15 cellular contexts compared by ENCODE assay signal in genomic region chr10:132410779-132411532, GRCh38. TPM values are rescaled to one million over a fixed set of nuclear protein-coding genes. Genes with fewer than 3 reads are reported as not detected.
DNase-seq lines count a peak whose midpoint lies in the region; TF ChIP-seq lines count a peak whose summit lies in the region.
"Had no signal": no experiment of that assay in that cellular context is flagged by ENCODE, and none has a peak within 500 bp of the region (broad histone marks: within the 10 kb centered on the region; RNA-seq: fewer than 3 reads in every experiment).

No MANE protein-coding gene starts in this region.

- TF ChIP-seq CTCF in Peyer's patch (IDR thresholded peaks at IDR 0.05) (no peak), dorsolateral prefrontal cortex (IDR thresholded peaks at IDR 0.05 in 54 of 56, conservative IDR thresholded peaks at IDR 0.05 in 2 of 56; ENCODE audit: low read depth in 1 of 56, partially characterized antibody in 56 of 56) (no peak), Calu3 (IDR thresholded peaks at IDR 0.05; ENCODE audit: unreplicated experiment) (no peak)

- H3K36me3 ChIP-seq in Peyer's patch: peaks cover 0 to 10% (median 0%) of the 10 kb centered on the region in 3 donors
- peaks cover 10% of the 10 kb centered on the region for H3K36me3 ChIP-seq in mucosa of stomach (ENCODE audit: control insufficient read depth, insufficient read depth, low read length)

- peaks cover 40% of the 10 kb centered on the region for H3K36me3 Mint-ChIP-seq in Calu3 (ENCODE audit: insufficient read depth, unreplicated experiment)
- H3K36me3 Mint-ChIP-seq in activated T-helper 1 cell treated with anti-CD3 and anti-CD28 coated beads, Interleukin-12 subunit alpha, Interleukin-12 subunit beta, Interleukin-2, Interleukin-4 antibody, amounts not matched to agents 30 ng/mL and 10 ng/mL and 1 ng/mL, durations not matched to agents 14 hours and 24 hours and 36 hours (ENCODE audit: low read depth): peaks cover 6% of the 10 kb centered on the region

- DNase-seq in Peyer's patch: no peak
- no peak for DNase-seq in dorsolateral prefrontal cortex
- no peak for DNase-seq in Calu3
- no peak for DNase-seq in activated T-helper 1 cell treated with anti-CD3 and anti-CD28 coated beads, Interleukin-12 subunit alpha, Interleukin-12 subunit beta, Interleukin-2, Interleukin-4 antibody, amounts not matched to agents 30 ng/mL and 10 ng/mL and 1 ng/mL, durations not matched to agents 14 hours and 24 hours and 36 hours (ENCODE audit: low spot score)
- DNase-seq in NCI-H1436 (lab: John Stamatoyannopoulos, UW): no peak
- DNase-seq in iPS-NIHi7 (ENCODE audit: extremely low spot score): no peak
- DNase-seq: activated CD4-positive, alpha-beta T cell treated with anti-CD3 and anti-CD28 coated beads, Interleukin-2, amount 10 ng/mL, durations not matched to agents 24 days and 14 days; CD8-positive, alpha-beta T cell; NCI-H2081 treated with DMSO at 0.1 percent for 48 hours had no signal

- BruUV-seq in Calu3 (replicated peaks; lab: Mats Ljungman, UMichigan): no TSS peak

- H3K4me3 ChIP-seq in Peyer's patch (no peak overlapping the region), dorsolateral prefrontal cortex (peak overlapping the region in 5 of 59 donors; percentile 12 to 28 (median 19)), mucosa of stomach (ENCODE audit: low read length) (no peak overlapping the region)

- peak overlapping the region; percentile 55 for H3K9ac ChIP-seq in mucosa of stomach (ENCODE audit: low read length)

- no peaks in the 10 kb centered on the region for H3K27me3 ChIP-seq in Peyer's patch
- no peaks in the 10 kb centered on the region for H3K27me3 ChIP-seq in dorsolateral prefrontal cortex
- no peaks in the 10 kb centered on the region for H3K27me3 ChIP-seq in mucosa of stomach (ENCODE audit: control insufficient read depth, insufficient read depth, low read length)

- H3K4me3 Mint-ChIP-seq in Calu3 (ENCODE audit: low read depth, unreplicated experiment): no peak overlapping the region
- H3K4me3 Mint-ChIP-seq in activated T-helper 1 cell treated with anti-CD3 and anti-CD28 coated beads, Interleukin-12 subunit alpha, Interleukin-12 subunit beta, Interleukin-2, Interleukin-4 antibody, amounts not matched to agents 30 ng/mL and 10 ng/mL and 1 ng/mL, durations not matched to agents 14 hours and 24 hours and 36 hours: no peak overlapping the region
- H3K4me3 Mint-ChIP-seq: activated CD4-positive, alpha-beta T cell treated with anti-CD3 and anti-CD28 coated beads, Interleukin-2, amount 10 ng/mL, durations not matched to agents 24 days and 14 days; CD8-positive, alpha-beta T cell; central memory CD8-positive, alpha-beta T cell; neural crest cell; T-helper 1 cell treated with Interleukin-12 subunit alpha and Interleukin-12 subunit beta and Interleukin-4 antibody, amounts not matched to agents 30 μg/mL and 1 μg/mL, for 36 hours had no signal

- no peak overlapping the region for H3K27ac Mint-ChIP-seq in Calu3 (ENCODE audit: unreplicated experiment)
- no peak overlapping the region for H3K27ac Mint-ChIP-seq in activated T-helper 1 cell treated with anti-CD3 and anti-CD28 coated beads, Interleukin-12 subunit alpha, Interleukin-12 subunit beta, Interleukin-2, Interleukin-4 antibody, amounts not matched to agents 30 ng/mL and 10 ng/mL and 1 ng/mL, durations not matched to agents 14 hours and 24 hours and 36 hours
- H3K27ac Mint-ChIP-seq: activated CD4-positive, alpha-beta T cell treated with anti-CD3 and anti-CD28 coated beads, Interleukin-2, amount 10 ng/mL, durations not matched to agents 24 days and 14 days; activated T-helper 2 cell treated with anti-CD3 and anti-CD28 coated beads, Interferon-gamma antibody, Interleukin-2, Interleukin-4, amounts not matched to agents 10 μg/mL and 5 μg/mL and 100 μg/mL, durations not matched to agents 14 hours and 24 hours and 36 hours; CD8-positive, alpha-beta T cell; T-helper 1 cell treated with Interleukin-12 subunit alpha and Interleukin-12 subunit beta and Interleukin-4 antibody, amounts not matched to agents 30 μg/mL and 1 μg/mL, for 36 hours had no signal

- CTCF ChIA-PET in Calu3 (lab: Charles Lee): no interaction called here

- H3K27me3 Mint-ChIP-seq in Calu3 (ENCODE audit: unreplicated experiment): no peaks in the 10 kb centered on the region
- no peaks in the 10 kb centered on the region for H3K27me3 Mint-ChIP-seq in activated T-helper 1 cell treated with anti-CD3 and anti-CD28 coated beads, Interleukin-12 subunit alpha, Interleukin-12 subunit beta, Interleukin-2, Interleukin-4 antibody, amounts not matched to agents 30 ng/mL and 10 ng/mL and 1 ng/mL, durations not matched to agents 14 hours and 24 hours and 36 hours (ENCODE audit: insufficient read depth)
- H3K27me3 Mint-ChIP-seq: activated CD4-positive, alpha-beta T cell treated with anti-CD3 and anti-CD28 coated beads, Interleukin-2, amount 10 ng/mL, durations not matched to agents 24 days and 14 days; central memory CD8-positive, alpha-beta T cell had no signal

- TF ChIP-seq POLR2A in Peyer's patch (IDR thresholded peaks at IDR 0.05): no peak

- intact Hi-C loops in dorsolateral prefrontal cortex (cut with DNase I) (no loop called here), Calu3 (cut with micrococcal nuclease; ENCODE audit: unreplicated experiment) (no loop called here)
- intact Hi-C loops in activated T-helper 1 cell treated with anti-CD3 and anti-CD28 coated beads, Interleukin-12 subunit alpha, Interleukin-12 subunit beta, Interleukin-2, Interleukin-4 antibody, amounts not matched to agents 30 ng/mL and 10 ng/mL and 1 ng/mL, durations not matched to agents 14 hours and 24 hours and 36 hours (cut with micrococcal nuclease): no loop called here

- peaks cover 12 to 55% (median 17%) of the 10 kb centered on the region in 4 donors for H3K4me1 ChIP-seq in Peyer's patch
- peaks cover 86% of the 10 kb centered on the region for H3K4me1 ChIP-seq in mucosa of stomach (ENCODE audit: control insufficient read depth, insufficient read depth, low read length)

- no peaks in the 10 kb centered on the region for H3K4me1 Mint-ChIP-seq in Calu3 (ENCODE audit: low read depth, unreplicated experiment)
- H3K4me1 Mint-ChIP-seq in activated T-helper 1 cell treated with anti-CD3 and anti-CD28 coated beads, Interleukin-12 subunit alpha, Interleukin-12 subunit beta, Interleukin-2, Interleukin-4 antibody, amounts not matched to agents 30 ng/mL and 10 ng/mL and 1 ng/mL, durations not matched to agents 14 hours and 24 hours and 36 hours (ENCODE audit: low read depth): no peaks in the 10 kb centered on the region
- H3K4me1 Mint-ChIP-seq: activated CD4-positive, alpha-beta T cell treated with anti-CD3 and anti-CD28 coated beads, Interleukin-2, amount 10 ng/mL, durations not matched to agents 24 days and 14 days had no signal

- H3K9me3 ChIP-seq in Peyer's patch (no peaks in the 10 kb centered on the region), mucosa of stomach (ENCODE audit: control insufficient read depth, low read length) (no peaks in the 10 kb centered on the region)

- H3K9me3 Mint-ChIP-seq in Calu3 (ENCODE audit: low read depth, unreplicated experiment): no peaks in the 10 kb centered on the region
- H3K9me3 Mint-ChIP-seq in activated T-helper 1 cell treated with anti-CD3 and anti-CD28 coated beads, Interleukin-12 subunit alpha, Interleukin-12 subunit beta, Interleukin-2, Interleukin-4 antibody, amounts not matched to agents 30 ng/mL and 10 ng/mL and 1 ng/mL, durations not matched to agents 14 hours and 24 hours and 36 hours: no peaks in the 10 kb centered on the region
- H3K9me3 Mint-ChIP-seq: activated CD4-positive, alpha-beta T cell treated with anti-CD3 and anti-CD28 coated beads, Interleukin-2, amount 10 ng/mL, durations not matched to agents 24 days and 14 days; activated T-helper 2 cell treated with anti-CD3 and anti-CD28 coated beads, Interferon-gamma antibody, Interleukin-2, Interleukin-4, amounts not matched to agents 10 μg/mL and 5 μg/mL and 100 μg/mL, durations not matched to agents 14 hours and 24 hours and 36 hours; CD8-positive, alpha-beta T cell; central memory CD8-positive, alpha-beta T cell; neural crest cell; T-helper 1 cell treated with Interleukin-12 subunit alpha and Interleukin-12 subunit beta and Interleukin-4 antibody, amounts not matched to agents 30 μg/mL and 1 μg/mL, for 36 hours had no signal

- H3K27ac ChIP-seq in Peyer's patch (peak overlapping the region in 3 of 4 donors; percentile 40 to 79 (median 73)), dorsolateral prefrontal cortex (peak overlapping the region in 56 of 59 donors; percentile 11 to 88 (median 75)), temporal lobe (ENCODE audit: low read depth, low read length) (peak overlapping the region; percentile 71)

RNA-seq across cellular contexts. Expression of gene PWWP2B, which starts 14.0 kb away (rescaled TPM):
- total RNA-seq in Peyer's patch: 10 to 100 TPM; 11.4 to 19.2 (median 15.1) TPM
- total RNA-seq in dorsolateral prefrontal cortex: 10 to 100 TPM in 118 of 120 experiments, 1 to 10 TPM in 2; 7.7 to 28.3 (median 17.8) TPM
- total RNA-seq in temporal lobe: 5.7 TPM
- total RNA-seq in Calu3 (2022): 12.9 and 15.8 TPM in 2 replicates
- total RNA-seq in activated T-helper 1 cell treated with anti-CD3 and anti-CD28 coated beads, Interleukin-12 subunit alpha, Interleukin-12 subunit beta, Interleukin-2, Interleukin-4 antibody, amounts not matched to agents 30 ng/mL and 10 ng/mL and 1 ng/mL, durations not matched to agents 14 hours and 24 hours and 36 hours: 4.1 and 4.8 TPM in 2 replicates
